In the genomic region with DNA sequence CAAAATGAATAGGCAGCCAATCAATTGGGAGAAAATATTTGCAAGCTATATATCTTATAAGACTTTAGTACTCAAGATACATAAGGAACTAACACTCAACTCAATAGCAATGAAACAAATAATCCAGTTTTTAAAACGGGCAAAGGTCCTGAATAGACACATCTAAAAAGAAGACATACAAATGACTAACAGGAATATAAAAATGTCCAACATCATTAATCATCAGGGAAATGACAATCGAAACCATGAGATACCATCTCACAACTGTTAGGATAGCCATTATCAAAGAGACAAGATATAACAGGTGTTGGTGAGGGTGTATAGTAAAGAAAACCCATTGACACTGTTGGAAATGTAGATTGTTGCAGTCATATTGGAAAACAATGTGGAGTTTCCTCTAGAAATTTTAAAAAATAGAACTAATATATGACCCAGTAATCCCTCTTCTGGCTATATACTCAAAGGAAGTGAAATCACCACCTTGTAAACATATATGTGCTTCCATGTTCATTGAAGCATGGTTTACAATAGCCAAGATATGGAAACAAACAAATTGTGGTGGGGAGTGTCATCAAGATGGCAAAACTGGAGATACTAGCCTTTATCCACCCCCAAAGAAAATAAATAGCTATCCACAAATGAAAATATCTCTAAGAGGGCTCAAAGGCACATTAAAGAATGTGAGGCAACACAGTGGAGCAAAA, we compare ENCODE assay signal across 22 cellular contexts. TPM values are rescaled to one million over a fixed set of nuclear protein-coding genes. Genes with fewer than 3 reads are reported as not detected.
DNase-seq lines count a peak whose midpoint lies in the region; ATAC-seq and TF ChIP-seq lines count a peak whose summit lies in the region.
"Had no signal": no experiment of that assay in that cellular context is flagged by ENCODE, and none has a peak within 500 bp of the region (broad histone marks: within the 10 kb centered on the region; RNA-seq: fewer than 3 reads in every experiment).

No MANE protein-coding gene starts in this region.

- no peaks in the 10 kb centered on the region for H4K20me1 ChIP-seq in BLaER1 treated with 17β-estradiol and CSF1 and Interleukin-3, amounts not matched to agents 10 nM and 100 nM
- H4K20me1 ChIP-seq in osteoblast (ENCODE audit: insufficient read depth, low read length), result no peaks in the 10 kb centered on the region

- H3K4me3 ChIP-seq in BLaER1 treated with 17β-estradiol and CSF1 and Interleukin-3, amounts not matched to agents 10 nM and 100 nM, result no peak overlapping the region
- no peak overlapping the region for H3K4me3 ChIP-seq in SJCRH30
- no peak overlapping the region for H3K4me3 ChIP-seq in osteoblast (ENCODE audit: insufficient read depth, low read length)
- H3K4me3 ChIP-seq: gastroesophageal sphincter, MG63, sigmoid colon had no signal

- peak overlapping the region in 9 of 11 experiments; percentile 7 to 57 (median 46); a peak in 16 of 22 replicates for H3K4me2 ChIP-seq in BLaER1 treated with 17β-estradiol and CSF1 and Interleukin-3, amounts not matched to agents 10 nM and 100 nM
- H3K4me2 ChIP-seq in osteoblast (ENCODE audit: insufficient read depth, low read length), result no peak overlapping the region

- H3K9me3 ChIP-seq in BLaER1 treated with 17β-estradiol and CSF1 and Interleukin-3, amounts not matched to agents 10 nM and 100 nM (replicated peaks in 1 of 11), result peaks cover 0 to 9% (median 6%) of the 10 kb centered on the region in 11 experiments; a peak in 6 of 22 replicates
- H3K9me3 ChIP-seq in SJCRH30 (replicated peaks) (no peaks in the 10 kb centered on the region), osteoblast (ENCODE audit: low read depth, low read length) (no peaks in the 10 kb centered on the region)
- H3K9me3 ChIP-seq: gastroesophageal sphincter, sigmoid colon had no signal

- no peak overlapping the region for H2AFZ ChIP-seq in osteoblast (ENCODE audit: low read length)

- intact Hi-C loops in left colon (cut with DNase I, micrococcal nuclease), result no loop called here

- H3K36me3 ChIP-seq in BLaER1 treated with 17β-estradiol and CSF1 and Interleukin-3, amounts not matched to agents 10 nM and 100 nM, result no peaks in the 10 kb centered on the region
- H3K36me3 ChIP-seq in SJCRH30, result no peaks in the 10 kb centered on the region
- no peaks in the 10 kb centered on the region for H3K36me3 ChIP-seq in osteoblast (ENCODE audit: insufficient read depth, low read length)
- H3K36me3 ChIP-seq: gastroesophageal sphincter, MG63, sigmoid colon had no signal

- peaks cover 0 to 12% (median 10%) of the 10 kb centered on the region in 10 experiments; a peak in 14 of 20 replicates for H3K4me1 ChIP-seq in BLaER1 treated with 17β-estradiol and CSF1 and Interleukin-3, amounts not matched to agents 10 nM and 100 nM
- no peaks in the 10 kb centered on the region for H3K4me1 ChIP-seq in SJCRH30
- H3K4me1 ChIP-seq in osteoblast (ENCODE audit: insufficient read depth, low read length), result no peaks in the 10 kb centered on the region
- H3K4me1 ChIP-seq: gastroesophageal sphincter, sigmoid colon had no signal

- ATAC-seq in GM19043 (IDR thresholded peaks at IDR 0.05; ENCODE audit: low read depth, unreplicated experiment), result peak; percentile 29
- ATAC-seq in HG02571 (IDR thresholded peaks at IDR 0.05; ENCODE audit: unreplicated experiment), result peak; percentile 13
- ATAC-seq in HG03520 (IDR thresholded peaks at IDR 0.05; ENCODE audit: unreplicated experiment), result peak; percentile 6
- no peak for ATAC-seq in left colon
- ATAC-seq: gastroesophageal sphincter had no signal

- DNase-seq in NCI-H146 (lab: John Stamatoyannopoulos, UW) (no peak), left colon (no peak), SJCRH30 (no peak), osteoblast (ENCODE audit: insufficient read length, low spot score, missing footprints) (no peak)
- DNase-seq: ACHN; activated CD4-positive, alpha-beta T cell treated with anti-CD3 and anti-CD28 coated beads, Interleukin-2, amount 50 U/mL, for 48 hours; activated T-cell treated with anti-CD3 and anti-CD28 coated beads, Interleukin-2, amount 50 U/mL, for 24 hours; immature natural killer cell; MG63; NCI-H1694; NK-92 treated with Interleukin-12 subunit alpha and Interleukin-12 subunit beta, amount 100 ng/mL, for 24 hours; sigmoid colon; stimulated activated CD4-positive, alpha-beta T cell treated with anti-CD3 and anti-CD28 coated beads, Interleukin-2, amount 100 ng/mL, for 24 hours; T-helper 1 cell had no signal

- H3K79me2 ChIP-seq in osteoblast (ENCODE audit: insufficient read depth, low read length), result no peaks in the 10 kb centered on the region

- no peak for TF ChIP-seq CTCF in osteoblast (IDR thresholded peaks at IDR 0.05; ENCODE audit: extremely low read depth, low read depth, low read length)

- H3K27me3 ChIP-seq in BLaER1 treated with 17β-estradiol and CSF1 and Interleukin-3, amounts not matched to agents 10 nM and 100 nM, result no peaks in the 10 kb centered on the region
- no peaks in the 10 kb centered on the region for H3K27me3 ChIP-seq in SJCRH30
- no peaks in the 10 kb centered on the region for H3K27me3 ChIP-seq in osteoblast (ENCODE audit: insufficient read depth, low read length)
- H3K27me3 ChIP-seq: gastroesophageal sphincter, sigmoid colon had no signal

- no peak overlapping the region for H3K9ac ChIP-seq in BLaER1 treated with 17β-estradiol and CSF1 and Interleukin-3, amounts not matched to agents 10 nM and 100 nM

- peak overlapping the region in 3 of 11 experiments; percentile 30 to 50 (median 42); a peak in 2 of 22 replicates for H3K27ac ChIP-seq in BLaER1 treated with 17β-estradiol and CSF1 and Interleukin-3, amounts not matched to agents 10 nM and 100 nM
- H3K27ac ChIP-seq in SJCRH30 (no peak overlapping the region), osteoblast (ENCODE audit: low read depth, low read length) (no peak overlapping the region)
- H3K27ac ChIP-seq: gastroesophageal sphincter, sigmoid colon had no signal

RNA-seq across cellular contexts. Expression of a gene that starts 13.9 kb away (rescaled TPM):
- 100 to 1,000 TPM in 1 of 2 donors, 10 to 100 TPM in 1; 20.5 to 130 TPM for total RNA-seq in left colon
- total RNA-seq in SJCRH30 (2014; rRNA removed; shearing (Covaris generic)), result not detected in 2 replicates
- total RNA-seq in osteoblast, result not detected in 2 replicates
- total RNA-seq: epithelial cell of proximal tubule, gastroesophageal sphincter, lower leg skin, osteocyte had no signal

Comparison
In these comparisons a context has a peak if more than half of its experiments do, and no peak if none do; other contexts are left out.
1. RNA of a gene that starts 13.9 kb away (total RNA-seq): 20.5 to 130 TPM in left colon; not detected in SJCRH30 and not detected in osteoblast; every median in the first group is over 10 times any median in the second.